Comparison of ENCODE assay signal across 8 cellular contexts in the genomic region with DNA sequence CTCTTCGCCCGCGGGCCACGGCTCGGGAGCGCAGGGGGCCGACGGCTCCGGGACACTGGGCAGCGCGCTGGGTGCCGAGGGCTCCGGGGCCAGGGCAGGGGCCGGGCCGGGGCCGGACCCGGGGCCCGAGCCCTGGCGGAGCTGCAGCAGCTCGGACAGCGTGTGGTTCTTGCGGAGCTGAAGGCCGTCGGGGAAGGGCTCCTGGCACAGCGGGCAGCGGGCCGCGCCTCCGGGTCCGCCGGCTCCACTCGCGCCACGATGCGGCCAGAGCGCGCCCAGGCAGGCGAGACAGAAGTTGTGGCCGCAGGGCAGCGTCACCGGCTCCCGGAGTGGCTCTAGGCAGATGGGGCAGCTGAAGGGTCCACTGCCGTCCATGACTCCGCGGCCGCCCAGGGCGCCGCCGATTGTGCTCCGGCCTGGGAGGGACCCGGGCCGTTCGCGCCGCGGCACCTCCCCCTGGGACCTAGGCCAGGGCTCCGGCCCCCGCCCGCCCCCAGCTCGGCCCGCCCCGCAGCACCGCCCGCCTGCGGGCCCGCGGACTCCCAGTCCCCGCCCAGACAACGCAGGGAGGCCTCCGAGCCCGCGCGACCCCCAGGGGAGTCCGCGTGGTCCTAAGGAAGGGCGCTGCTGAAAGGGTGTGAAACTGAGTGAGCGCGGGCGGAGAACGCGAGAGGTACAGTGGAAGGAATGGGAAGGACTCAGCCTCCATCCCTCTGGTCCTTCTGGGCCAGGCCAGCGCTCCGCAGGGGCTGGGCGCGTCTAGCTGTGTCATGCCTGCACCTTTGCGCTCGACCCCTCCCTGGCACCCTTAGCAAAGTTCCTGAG. TPM values are rescaled to one million over a fixed set of nuclear protein-coding genes. Genes with fewer than 3 reads are reported as not detected.
DNase-seq lines count a peak whose midpoint lies in the region; ATAC-seq and TF ChIP-seq lines count a peak whose summit lies in the region.

TSS of gene TRIM47 (minus strand) at position 408 of the 825 bp plus-strand sequence. CDS start at position 375, 33 bp downstream.

- H3K27ac ChIP-seq in GM23248: peak within 1 kb of the TSS; percentile 41
- peak within 1 kb of the TSS; percentile 86 to 95 (median 92) for H3K27ac ChIP-seq in Peyer's patch
- H3K27ac ChIP-seq in colonic mucosa: peak within 1 kb of the TSS; percentile 98

- H3K4me2 ChIP-seq in GM23248 (ENCODE audit: unreplicated experiment): peak within 1 kb of the TSS; percentile 62

- H3K4me1 ChIP-seq in BE2C (peaks cover 9% of the 10 kb centered on the region), GM23248 (ENCODE audit: insufficient read depth) (peaks cover 20% of the 10 kb centered on the region), Peyer's patch (peaks cover 3 to 36% (median 27%) of the 10 kb centered on the region in 4 donors), colonic mucosa (peaks cover 12% of the 10 kb centered on the region)

- H3K9me3 Mint-ChIP-seq in stimulated activated effector memory CD8-positive, alpha-beta T cell treated with anti-CD3 and anti-CD28 coated beads, Interleukin-12 subunit alpha, Interleukin-12 subunit beta, amount 100 ng/mL, for 72 hours: no peaks in the 10 kb centered on the region

- DNase-seq in BE2C: no peak
- peak; percentile 72 for DNase-seq in GM23248
- peak; percentile 21 to 83 (median 76) for DNase-seq in Peyer's patch
- DNase-seq in colonic mucosa: peak; percentile 78
- peak; percentile 86 for DNase-seq in left kidney (ENCODE audit: low read depth, low spot score)
- DNase-seq in stimulated activated effector memory CD8-positive, alpha-beta T cell treated with anti-CD3 and anti-CD28 coated beads, Interleukin-12 subunit alpha, Interleukin-12 subunit beta, amount 100 ng/mL, for 72 hours (ENCODE audit: low spot score in 2 of 2): peak in 1 of 2 donors; percentile 74
- DNase-seq in activated CD4-positive, CD25-positive, alpha-beta regulatory T cell (lab: John Stamatoyannopoulos, UW): no peak

- H3K27me3 ChIP-seq in BE2C: peaks cover 15% of the 10 kb centered on the region
- H3K27me3 ChIP-seq in GM23248 (replicated peaks; ENCODE audit: insufficient read depth): peaks cover 12% of the 10 kb centered on the region
- H3K27me3 ChIP-seq in Peyer's patch: no peaks in the 10 kb centered on the region
- no peaks in the 10 kb centered on the region for H3K27me3 ChIP-seq in colonic mucosa

- no peak for TF ChIP-seq CTCF in BE2C (IDR thresholded peaks at IDR 0.05; ENCODE audit: low read depth, low read length)
- TF ChIP-seq CTCF in Peyer's patch (IDR thresholded peaks at IDR 0.05): peak in 3 of 6 experiments; percentile 6 to 29 (median 19)
- TF ChIP-seq CTCF in colonic mucosa (IDR thresholded peaks at IDR 0.05): no peak

- no peaks in the 10 kb centered on the region for H4K20me1 ChIP-seq in GM23248 (ENCODE audit: insufficient read depth)

- peak within 1 kb of the TSS; percentile 91 for H3K27ac Mint-ChIP-seq in stimulated activated effector memory CD8-positive, alpha-beta T cell treated with anti-CD3 and anti-CD28 coated beads, Interleukin-12 subunit alpha, Interleukin-12 subunit beta, amount 100 ng/mL, for 72 hours

- H3K9me3 ChIP-seq in BE2C: no peaks in the 10 kb centered on the region
- no peaks in the 10 kb centered on the region for H3K9me3 ChIP-seq in GM23248 (ENCODE audit: low read depth)
- H3K9me3 ChIP-seq in Peyer's patch: no peaks in the 10 kb centered on the region
- no peaks in the 10 kb centered on the region for H3K9me3 ChIP-seq in colonic mucosa

- H3K36me3 Mint-ChIP-seq in stimulated activated effector memory CD8-positive, alpha-beta T cell treated with anti-CD3 and anti-CD28 coated beads, Interleukin-12 subunit alpha, Interleukin-12 subunit beta, amount 100 ng/mL, for 72 hours: peaks cover 11% of the 10 kb centered on the region

- no peaks in the 10 kb centered on the region for H3K9me2 ChIP-seq in GM23248 (ENCODE audit: insufficient read depth)

- peak within 1 kb of the TSS; percentile 67 for H2AFZ ChIP-seq in GM23248

- H3K79me2 ChIP-seq in GM23248 (ENCODE audit: insufficient read depth): no peaks in the 10 kb centered on the region

- H3K4me3 ChIP-seq in BE2C (ENCODE audit: low read depth, low read length) (peak within 1 kb of the TSS; percentile 72), GM23248 (peak within 1 kb of the TSS; percentile 63), Peyer's patch (peak within 1 kb of the TSS; percentile 59 to 74 (median 69)), colonic mucosa (peak within 1 kb of the TSS; percentile 71)

- intact Hi-C loops in colonic mucosa (cut with DNase I): no loop called here

- peak within 1 kb of the TSS; percentile 85 for H3K4me3 Mint-ChIP-seq in stimulated activated effector memory CD8-positive, alpha-beta T cell treated with anti-CD3 and anti-CD28 coated beads, Interleukin-12 subunit alpha, Interleukin-12 subunit beta, amount 100 ng/mL, for 72 hours

- H3K9ac ChIP-seq in GM23248: peak within 1 kb of the TSS; percentile 75
- H3K9ac ChIP-seq in colonic mucosa (ENCODE audit: low read depth in 2 of 2, low read length in 2 of 2): peak within 1 kb of the TSS; percentile 89 to 93

- ATAC-seq in stimulated activated effector memory CD8-positive, alpha-beta T cell treated with anti-CD3 and anti-CD28 coated beads, Interleukin-12 subunit alpha, Interleukin-12 subunit beta, amount 100 ng/mL, for 72 hours: peak; percentile 5
- ATAC-seq in HG03565 (IDR thresholded peaks at IDR 0.05; ENCODE audit: unreplicated experiment): no peak

- WGBS in GM23248 (ENCODE audit: low coverage in 1 of 2, low lambda C conversion rate in 2 of 2, missing lambda C conversion rate in 2 of 2), 2 experiments: 5 to 8% methylated on average over 39 to 68 of the region's 87 CpGs

- H3K4me1 Mint-ChIP-seq in stimulated activated effector memory CD8-positive, alpha-beta T cell treated with anti-CD3 and anti-CD28 coated beads, Interleukin-12 subunit alpha, Interleukin-12 subunit beta, amount 100 ng/mL, for 72 hours: peaks cover 38% of the 10 kb centered on the region

- H3K36me3 ChIP-seq in BE2C (no peaks in the 10 kb centered on the region), GM23248 (ENCODE audit: low read depth) (no peaks in the 10 kb centered on the region), Peyer's patch (peaks cover 0 to 18% (median 0%) of the 10 kb centered on the region in 3 donors), colonic mucosa (peaks cover 5% of the 10 kb centered on the region)

- in situ Hi-C loops in GM23248 (cut with MboI): no loop called here

- 0 out of 2 replicates have a peak, but pooled peaks cover 11% of the 10 kb centered on the region for H3F3A ChIP-seq in GM23248 (ENCODE audit: insufficient read depth)

- peak; percentile 5 to 51 for TF ChIP-seq POLR2A in Peyer's patch (IDR thresholded peaks at IDR 0.05)

RNA-seq across cellular contexts. Expression of gene TRIM47, which starts in this region (rescaled TPM):
- 35.9 TPM for polyA plus RNA-seq in BE2C (2012; ENCODE audit: insufficient read depth, insufficient read length, low read depth)
- 1.4 and 2.4 TPM in 2 replicates for total RNA-seq in GM23248 (2014; rRNA removed; shearing (Covaris generic))
- polyA plus RNA-seq in GM23248 (2016; fragmentation: Nextera tagmentation; extraction: Ambion mirVana): 1.2 and 2.0 TPM in 2 replicates
- total RNA-seq in Peyer's patch (10 to 100 TPM; 16.5 to 61.4 (median 45.7) TPM), colonic mucosa (10 to 100 TPM; 33.7 to 71.5 TPM)

Comparison
In these comparisons a context has a peak if more than half of its experiments do, and no peak if none do; other contexts are left out.
1. DNase-seq: peak in GM23248 (single experiment), Peyer's patch (3 of 3), colonic mucosa (single experiment) and left kidney (single experiment); none in BE2C (single experiment) and activated CD4-positive, CD25-positive, alpha-beta regulatory T cell (0 of 4).
2. H3K27ac ChIP-seq: peak in every context shown above with its lines; median percentile 98 in colonic mucosa; 92 in Peyer's patch; 41 in GM23248.
3. Peak in every context shown above with its lines, with median percentiles within 50 percentile points of each other: H3K4me3 ChIP-seq.